Comparison of ENCODE assay signal across 17 cellular contexts in the genomic region with DNA sequence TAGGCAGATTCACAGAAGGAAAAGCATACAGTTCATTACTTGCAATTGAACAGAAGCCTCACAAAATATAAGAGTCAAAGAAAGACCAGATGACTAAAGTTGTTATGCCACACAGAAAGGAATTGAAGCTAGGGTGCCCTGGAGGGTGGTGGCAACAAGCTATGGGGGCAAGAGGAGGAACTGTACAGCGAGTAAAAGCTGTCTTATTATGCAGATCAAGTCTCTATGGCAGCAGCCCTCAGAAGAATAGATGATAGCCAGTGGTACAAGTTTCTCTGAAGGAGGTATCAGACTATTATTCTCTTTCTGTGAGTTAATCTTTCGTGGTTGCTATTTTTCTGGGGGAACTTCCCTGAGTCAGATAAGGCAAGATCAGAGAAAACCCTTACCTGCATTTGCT.
A peak's percentile ranks its signal among the peaks of the same experiment; 100 is the strongest.
DNase-seq lines count a peak whose midpoint lies in the region; ATAC-seq and TF ChIP-seq lines count a peak whose summit lies in the region.
"Had no signal": no experiment of that assay in that cellular context is flagged by ENCODE, and none has a peak within 500 bp of the region (broad histone marks: within the 10 kb centered on the region; RNA-seq: fewer than 3 reads in every experiment).

No MANE protein-coding gene starts in this region.

- no peak overlapping the region for H3K27ac Mint-ChIP-seq in activated CD8-positive, alpha-beta T cell treated with anti-CD3 and anti-CD28 coated beads for 36 hours
- H3K27ac Mint-ChIP-seq in activated CD8-positive, alpha-beta T cell treated with anti-CD3 and anti-CD28 coated beads, Interleukin-2, amount 10 ng/mL, durations not matched to agents 7 days and 5 days = no peak overlapping the region
- no peak overlapping the region for H3K27ac Mint-ChIP-seq in activated naive CD4-positive, alpha-beta T cell treated with anti-CD3 and anti-CD28 coated beads, Interleukin-2, amount 50 U/mL, for 72 hours
- no peak overlapping the region for H3K27ac Mint-ChIP-seq in activated T-helper 17 cell treated with anti-CD3 and anti-CD28 coated beads, Interleukin-2, amount 50 U/mL, for 72 hours
- H3K27ac Mint-ChIP-seq: B cell; CD8-positive, alpha-beta T cell; GM23338; HFFc6 had no signal

- no peak for DNase-seq in activated CD8-positive, alpha-beta T cell treated with anti-CD3 and anti-CD28 coated beads for 36 hours
- DNase-seq in activated CD8-positive, alpha-beta T cell treated with anti-CD3 and anti-CD28 coated beads, Interleukin-2, amount 10 ng/mL, durations not matched to agents 7 days and 5 days = no peak
- DNase-seq in activated naive CD4-positive, alpha-beta T cell treated with anti-CD3 and anti-CD28 coated beads, Interleukin-2, amount 50 U/mL, for 72 hours (ENCODE audit: low spot score in 2 of 2) = no peak
- DNase-seq in activated naive CD4-positive, alpha-beta T cell treated with Interleukin-2 at 50 U/mL for 16 hours = no peak
- DNase-seq in stimulated activated naive CD8-positive, alpha-beta T cell treated with anti-CD3 and anti-CD28 coated beads, Interleukin-15, Interleukin-2, amounts not matched to agents 100 U/mL and 50 U/mL, for 24 hours = no peak
- DNase-seq in SW480 (ENCODE audit: low spot score) = no peak
- no peak for DNase-seq in mesenteric fat pad (ENCODE audit: low spot score)
- DNase-seq: Calu3; CD8-positive, alpha-beta T cell; DMS53; DND-41; EL; HFFc6 had no signal

- H3K9me3 Mint-ChIP-seq in activated CD8-positive, alpha-beta T cell treated with anti-CD3 and anti-CD28 coated beads for 36 hours = peaks cover 14% of the 10 kb centered on the region
- peaks cover 16% of the 10 kb centered on the region for H3K9me3 Mint-ChIP-seq in activated CD8-positive, alpha-beta T cell treated with anti-CD3 and anti-CD28 coated beads, Interleukin-2, amount 10 ng/mL, durations not matched to agents 7 days and 5 days (ENCODE audit: insufficient read depth)
- peaks cover 4 to 9% of the 10 kb centered on the region in 2 donors for H3K9me3 Mint-ChIP-seq in activated naive CD4-positive, alpha-beta T cell treated with anti-CD3 and anti-CD28 coated beads, Interleukin-2, amount 50 U/mL, for 72 hours
- no peaks in the 10 kb centered on the region for H3K9me3 Mint-ChIP-seq in activated T-helper 17 cell treated with anti-CD3 and anti-CD28 coated beads, Interleukin-2, amount 50 U/mL, for 72 hours

- peak; percentile 30 for ATAC-seq in activated CD8-positive, alpha-beta T cell treated with anti-CD3 and anti-CD28 coated beads for 36 hours
- ATAC-seq in activated CD8-positive, alpha-beta T cell treated with anti-CD3 and anti-CD28 coated beads, Interleukin-2, amount 10 ng/mL, durations not matched to agents 7 days and 5 days = no peak
- peak; percentile 65 to 71 for ATAC-seq in activated naive CD4-positive, alpha-beta T cell treated with anti-CD3 and anti-CD28 coated beads, Interleukin-2, amount 50 U/mL, for 72 hours
- peak; percentile 52 for ATAC-seq in activated T-helper 17 cell treated with anti-CD3 and anti-CD28 coated beads, Interleukin-2, amount 50 U/mL, for 72 hours (replicated peaks)
- ATAC-seq in stimulated activated naive CD8-positive, alpha-beta T cell treated with anti-CD3 and anti-CD28 coated beads, Interleukin-15, Interleukin-2, amounts not matched to agents 100 U/mL and 50 U/mL, for 24 hours = peak; percentile 40
- ATAC-seq: CD8-positive, alpha-beta T cell; GM23338; HCT116 had no signal

- no peaks in the 10 kb centered on the region for H3K27me3 Mint-ChIP-seq in activated CD8-positive, alpha-beta T cell treated with anti-CD3 and anti-CD28 coated beads for 36 hours
- peaks cover 2% of the 10 kb centered on the region for H3K27me3 Mint-ChIP-seq in activated CD8-positive, alpha-beta T cell treated with anti-CD3 and anti-CD28 coated beads, Interleukin-2, amount 10 ng/mL, durations not matched to agents 7 days and 5 days (ENCODE audit: low read depth)
- no peaks in the 10 kb centered on the region for H3K27me3 Mint-ChIP-seq in activated T-helper 17 cell treated with anti-CD3 and anti-CD28 coated beads, Interleukin-2, amount 50 U/mL, for 72 hours
- H3K27me3 Mint-ChIP-seq: B cell had no signal

- peaks cover 13% of the 10 kb centered on the region for H3K4me1 Mint-ChIP-seq in activated CD8-positive, alpha-beta T cell treated with anti-CD3 and anti-CD28 coated beads for 36 hours (ENCODE audit: low read depth)
- no peaks in the 10 kb centered on the region for H3K4me1 Mint-ChIP-seq in activated CD8-positive, alpha-beta T cell treated with anti-CD3 and anti-CD28 coated beads, Interleukin-2, amount 10 ng/mL, durations not matched to agents 7 days and 5 days (ENCODE audit: low read depth)
- no peaks in the 10 kb centered on the region for H3K4me1 Mint-ChIP-seq in activated T-helper 17 cell treated with anti-CD3 and anti-CD28 coated beads, Interleukin-2, amount 50 U/mL, for 72 hours
- H3K4me1 Mint-ChIP-seq: B cell, GM23338 had no signal

- no peak overlapping the region for H3K4me3 Mint-ChIP-seq in activated CD8-positive, alpha-beta T cell treated with anti-CD3 and anti-CD28 coated beads for 36 hours
- H3K4me3 Mint-ChIP-seq in activated CD8-positive, alpha-beta T cell treated with anti-CD3 and anti-CD28 coated beads, Interleukin-2, amount 10 ng/mL, durations not matched to agents 7 days and 5 days = no peak overlapping the region
- no peak overlapping the region for H3K4me3 Mint-ChIP-seq in activated T-helper 17 cell treated with anti-CD3 and anti-CD28 coated beads, Interleukin-2, amount 50 U/mL, for 72 hours
- H3K4me3 Mint-ChIP-seq: B cell; CD8-positive, alpha-beta T cell; GM23338; HFFc6 had no signal

- CTCF ChIA-PET in activated CD8-positive, alpha-beta T cell treated with anti-CD3 and anti-CD28 coated beads for 36 hours (lab: Charles Lee) = interaction anchor here (1.0 to 1.2 kb wide), 2 partner anchors 58 to 157 kb away, joined by 3 read pairs; no protein-coding TSS in a partner anchor
- CTCF ChIA-PET in activated CD8-positive, alpha-beta T cell treated with anti-CD3 and anti-CD28 coated beads, Interleukin-2, amount 10 ng/mL, durations not matched to agents 7 days and 5 days (lab: Charles Lee) = interaction anchor here (0.9 kb wide), 1 partner anchor 234 kb away, joined by 3 read pairs; a partner anchor contains a TSS

- intact Hi-C loops in activated CD8-positive, alpha-beta T cell treated with anti-CD3 and anti-CD28 coated beads for 36 hours (cut with micrococcal nuclease) = no loop called here

- TF ChIP-seq CTCF in activated CD8-positive, alpha-beta T cell treated with anti-CD3 and anti-CD28 coated beads for 36 hours (IDR thresholded peaks at IDR 0.05) = no peak

- POLR2A ChIA-PET in activated CD8-positive, alpha-beta T cell treated with anti-CD3 and anti-CD28 coated beads for 36 hours (lab: Charles Lee) = interaction anchor here (1.6 kb wide), 1 partner anchor 16 kb away, joined by 3 read pairs; no protein-coding TSS in a partner anchor
- POLR2A ChIA-PET in activated CD8-positive, alpha-beta T cell treated with anti-CD3 and anti-CD28 coated beads, Interleukin-2, amount 10 ng/mL, durations not matched to agents 7 days and 5 days (lab: Charles Lee) = no interaction called here

- H3K36me3 Mint-ChIP-seq in activated CD8-positive, alpha-beta T cell treated with anti-CD3 and anti-CD28 coated beads for 36 hours (ENCODE audit: low read depth) = no peaks in the 10 kb centered on the region
- peaks cover 10% of the 10 kb centered on the region for H3K36me3 Mint-ChIP-seq in activated CD8-positive, alpha-beta T cell treated with anti-CD3 and anti-CD28 coated beads, Interleukin-2, amount 10 ng/mL, durations not matched to agents 7 days and 5 days (ENCODE audit: low read depth)
- peaks cover 10 to 19% of the 10 kb centered on the region in 2 donors for H3K36me3 Mint-ChIP-seq in activated naive CD4-positive, alpha-beta T cell treated with anti-CD3 and anti-CD28 coated beads, Interleukin-2, amount 50 U/mL, for 72 hours
- H3K36me3 Mint-ChIP-seq in activated T-helper 17 cell treated with anti-CD3 and anti-CD28 coated beads, Interleukin-2, amount 50 U/mL, for 72 hours (ENCODE audit: low read depth) = no peaks in the 10 kb centered on the region
